Comparison of ENCODE assay signal across 1 cellular context in the genomic region with DNA sequence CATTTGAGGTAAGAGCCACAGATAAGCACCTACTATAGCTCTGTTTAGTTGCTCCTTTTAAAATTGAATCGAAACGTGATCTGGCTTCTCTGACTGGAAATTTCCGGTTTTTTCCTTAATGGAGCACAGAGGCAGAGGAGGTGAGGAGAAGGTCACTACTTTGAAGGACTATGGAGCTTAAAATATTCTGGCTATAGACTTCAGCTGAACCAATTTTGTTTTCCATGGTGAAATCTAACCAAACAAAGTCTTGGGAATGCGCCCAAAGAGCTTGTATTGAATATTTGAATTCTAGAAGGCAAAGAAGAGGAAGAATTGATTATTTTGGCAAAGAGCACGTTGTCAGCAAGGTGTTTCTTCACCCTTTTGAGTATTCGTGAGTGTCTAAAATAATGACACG.
TF ChIP-seq lines count a peak whose summit lies in the region.

No MANE protein-coding gene starts in this region.

TF ChIP-seq in HepG2, 621 proteins besides CTCF, POLR2A, EP300 and RAD21 (continued from another document):
- TF ChIP-seq, protein P1, sequence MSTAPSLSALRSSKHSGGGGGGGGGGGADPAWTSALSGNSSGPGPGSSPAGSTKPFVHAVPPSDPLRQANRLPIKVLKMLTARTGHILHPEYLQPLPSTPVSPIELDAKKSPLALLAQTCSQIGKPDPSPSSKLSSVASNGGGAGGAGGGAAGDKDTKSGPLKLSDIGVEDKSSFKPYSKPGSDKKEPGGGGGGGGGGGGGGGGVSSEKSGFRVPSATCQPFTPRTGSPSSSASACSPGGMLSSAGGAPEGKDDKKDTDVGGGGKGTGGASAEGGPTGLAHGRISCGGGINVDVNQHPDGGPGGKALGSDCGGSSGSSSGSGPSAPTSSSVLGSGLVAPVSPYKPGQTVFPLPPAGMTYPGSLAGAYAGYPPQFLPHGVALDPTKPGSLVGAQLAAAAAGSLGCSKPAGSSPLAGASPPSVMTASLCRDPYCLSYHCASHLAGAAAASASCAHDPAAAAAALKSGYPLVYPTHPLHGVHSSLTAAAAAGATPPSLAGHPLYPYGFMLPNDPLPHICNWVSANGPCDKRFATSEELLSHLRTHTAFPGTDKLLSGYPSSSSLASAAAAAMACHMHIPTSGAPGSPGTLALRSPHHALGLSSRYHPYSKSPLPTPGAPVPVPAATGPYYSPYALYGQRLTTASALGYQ (CRISPR knock-in tag; IDR thresholded peaks at IDR 0.05) = no peak
- no peak for TF ChIP-seq CEBPB (IDR thresholded peaks at IDR 0.05; ENCODE audit: borderline replicate concordance, low read depth, low read length)
